ENCODE assay signal across 1 cellular context in the genomic region with DNA sequence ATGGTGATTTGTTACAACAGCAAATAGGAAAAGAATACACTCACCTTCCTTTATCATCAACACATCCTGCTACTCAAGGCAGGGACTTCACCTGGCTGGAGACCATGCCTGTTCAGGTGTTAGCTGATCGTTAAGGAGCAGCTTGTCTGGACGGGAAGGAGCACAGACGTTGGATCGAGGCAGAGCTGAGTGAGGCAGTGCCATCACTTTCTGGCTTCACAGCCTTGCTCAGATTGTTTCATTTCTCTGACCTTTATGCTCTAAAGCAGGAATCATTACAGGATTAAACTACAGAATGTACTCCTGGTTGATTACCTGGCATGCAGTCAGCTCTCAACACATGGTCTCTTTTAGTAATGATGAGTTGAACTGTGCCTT.
TF ChIP-seq lines count a peak whose summit lies in the region.

No MANE protein-coding gene starts in this region.

TF ChIP-seq in SK-N-SH, 30 proteins besides CTCF, POLR2A, EP300 and RAD21 (continued from another document):
- TF ChIP-seq, protein P1, sequence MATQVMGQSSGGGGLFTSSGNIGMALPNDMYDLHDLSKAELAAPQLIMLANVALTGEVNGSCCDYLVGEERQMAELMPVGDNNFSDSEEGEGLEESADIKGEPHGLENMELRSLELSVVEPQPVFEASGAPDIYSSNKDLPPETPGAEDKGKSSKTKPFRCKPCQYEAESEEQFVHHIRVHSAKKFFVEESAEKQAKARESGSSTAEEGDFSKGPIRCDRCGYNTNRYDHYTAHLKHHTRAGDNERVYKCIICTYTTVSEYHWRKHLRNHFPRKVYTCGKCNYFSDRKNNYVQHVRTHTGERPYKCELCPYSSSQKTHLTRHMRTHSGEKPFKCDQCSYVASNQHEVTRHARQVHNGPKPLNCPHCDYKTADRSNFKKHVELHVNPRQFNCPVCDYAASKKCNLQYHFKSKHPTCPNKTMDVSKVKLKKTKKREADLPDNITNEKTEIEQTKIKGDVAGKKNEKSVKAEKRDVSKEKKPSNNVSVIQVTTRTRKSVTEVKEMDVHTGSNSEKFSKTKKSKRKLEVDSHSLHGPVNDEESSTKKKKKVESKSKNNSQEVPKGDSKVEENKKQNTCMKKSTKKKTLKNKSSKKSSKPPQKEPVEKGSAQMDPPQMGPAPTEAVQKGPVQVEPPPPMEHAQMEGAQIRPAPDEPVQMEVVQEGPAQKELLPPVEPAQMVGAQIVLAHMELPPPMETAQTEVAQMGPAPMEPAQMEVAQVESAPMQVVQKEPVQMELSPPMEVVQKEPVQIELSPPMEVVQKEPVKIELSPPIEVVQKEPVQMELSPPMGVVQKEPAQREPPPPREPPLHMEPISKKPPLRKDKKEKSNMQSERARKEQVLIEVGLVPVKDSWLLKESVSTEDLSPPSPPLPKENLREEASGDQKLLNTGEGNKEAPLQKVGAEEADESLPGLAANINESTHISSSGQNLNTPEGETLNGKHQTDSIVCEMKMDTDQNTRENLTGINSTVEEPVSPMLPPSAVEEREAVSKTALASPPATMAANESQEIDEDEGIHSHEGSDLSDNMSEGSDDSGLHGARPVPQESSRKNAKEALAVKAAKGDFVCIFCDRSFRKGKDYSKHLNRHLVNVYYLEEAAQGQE (IDR thresholded peaks at IDR 0.05; ENCODE audit: low read depth, low read length), result no peak
